Comparison of ENCODE assay signal across 8 cellular contexts in genomic region chr17:17496189-17497064, GRCh38. TPM values are rescaled to one million over a fixed set of nuclear protein-coding genes. Genes with fewer than 3 reads are reported as not detected.
DNase-seq lines count a peak whose midpoint lies in the region; ATAC-seq and TF ChIP-seq lines count a peak whose summit lies in the region.

Gene RASD1 (minus strand): TSS chr17:17496395. CDS start chr17:17496181, 214 bp downstream.

- H3K27ac Mint-ChIP-seq in activated naive CD4-positive, alpha-beta T cell treated with anti-CD3 and anti-CD28 coated beads, Interleukin-2, amount 50 U/mL, for 72 hours = no peak within 1 kb of the TSS

- intact Hi-C loops in head of caudate nucleus (cut with DNase I) = loop anchor here (5.0 kb wide), 1 partner anchor 71 kb away; no protein-coding TSS in a partner anchor
- intact Hi-C loops in ovary (cut with DNase I) = loop anchor here (2.0 to 10.0 kb wide), 6 partner anchors 71 to 148 kb away; partner anchors contain the start of gene PEMT (in 2 of the 4)

- WGBS in ovary, 3 donors = 0 to 1% (median 1%) methylated on average over 76 to 93 of the region's 93 CpGs

- TF ChIP-seq CTCF in ovary (IDR thresholded peaks at IDR 0.05) (peak; percentile 93 to 97 (median 95)), thoracic aorta (IDR thresholded peaks at IDR 0.05) (peak; percentile 97)

- H3K9me3 ChIP-seq in KOPT-K1 (ENCODE audit: insufficient read depth, low read length, poor library complexity, severe bottlenecking) (no peaks in the 10 kb centered on the region), ovary (no peaks in the 10 kb centered on the region), thoracic aorta (no peaks in the 10 kb centered on the region)

- peak; percentile 68 for ATAC-seq in GM21528 (IDR thresholded peaks at IDR 0.05; ENCODE audit: low FRiP score, unreplicated experiment)
- peak; percentile 87 to 90 for ATAC-seq in activated naive CD4-positive, alpha-beta T cell treated with anti-CD3 and anti-CD28 coated beads, Interleukin-2, amount 50 U/mL, for 72 hours
- peak; percentile 85 for ATAC-seq in thoracic aorta (ENCODE audit: insufficient number of reproducible peaks, low FRiP score, low read depth)

- no peaks in the 10 kb centered on the region for H3K9me3 Mint-ChIP-seq in activated naive CD4-positive, alpha-beta T cell treated with anti-CD3 and anti-CD28 coated beads, Interleukin-2, amount 50 U/mL, for 72 hours

- peaks cover 28% of the 10 kb centered on the region for H3K36me3 ChIP-seq in KOPT-K1 (ENCODE audit: insufficient read depth, low read length)
- H3K36me3 ChIP-seq in ovary = no peaks in the 10 kb centered on the region
- peaks cover 5% of the 10 kb centered on the region for H3K36me3 ChIP-seq in thoracic aorta

- H3K4me3 ChIP-seq in ovary (peak within 1 kb of the TSS; percentile 58), thoracic aorta (peak within 1 kb of the TSS; percentile 96)

- H3K36me3 Mint-ChIP-seq in activated naive CD4-positive, alpha-beta T cell treated with anti-CD3 and anti-CD28 coated beads, Interleukin-2, amount 50 U/mL, for 72 hours = peaks cover 6 to 11% of the 10 kb centered on the region in 2 donors

- H3K4me1 ChIP-seq in ovary (ENCODE audit: insufficient read depth) = peaks cover 4% of the 10 kb centered on the region
- peaks cover 8 to 24% of the 10 kb centered on the region in 2 donors for H3K4me1 ChIP-seq in thoracic aorta (ENCODE audit: control insufficient read depth in 1 of 2, low read depth in 2 of 2)

- peak; percentile 94 for TF ChIP-seq POLR2A in ovary (IDR thresholded peaks at IDR 0.05)

- no peaks in the 10 kb centered on the region for H3K27me3 ChIP-seq in ovary
- H3K27me3 ChIP-seq in thoracic aorta (replicated peaks; ENCODE audit: insufficient read depth) = no peaks in the 10 kb centered on the region

- DNase-seq in COLO829 (ENCODE audit: low spot score) = peak; percentile 38
- peak; percentile 82 for DNase-seq in SK-N-DZ (ENCODE audit: low spot score)
- DNase-seq in activated naive CD4-positive, alpha-beta T cell treated with anti-CD3 and anti-CD28 coated beads, Interleukin-2, amount 50 U/mL, for 72 hours (ENCODE audit: low spot score in 2 of 2) = peak; percentile 84 to 88
- peak; percentile 83 to 98 (median 95) for DNase-seq in head of caudate nucleus
- DNase-seq in ovary = peak; percentile 88 to 96 (median 91)
- peak; percentile 61 for DNase-seq in thoracic aorta (ENCODE audit: low spot score)

- H3K27ac ChIP-seq in KOPT-K1 (ENCODE audit: low read depth, low read length, poor library complexity, severe bottlenecking) (peak within 1 kb of the TSS; percentile 23), ovary (peak within 1 kb of the TSS in 1 of 2 donors; percentile 45), thoracic aorta (peak within 1 kb of the TSS; percentile 70 to 82)

- no peak for TF ChIP-seq EP300 in ovary (IDR thresholded peaks at IDR 0.05)

RNA-seq across cellular contexts. Expression of gene RASD1, which starts in this region (rescaled TPM):
- polyA plus RNA-seq in SK-N-DZ (2014; cell fraction: cytosol; rRNA removed) = 0.24 and 0.74 TPM in 2 replicates
- 0.58 and 2.5 TPM in 2 replicates for polyA plus RNA-seq in SK-N-DZ (2014; cell fraction: nucleus; rRNA removed)
- 1 to 10 TPM in 1 of 2 donors, under 1 TPM in 1; 0.71 to 1.2 TPM for total RNA-seq in activated naive CD4-positive, alpha-beta T cell treated with anti-CD3 and anti-CD28 coated beads, Interleukin-2, amount 50 U/mL, for 72 hours
- total RNA-seq in ovary (10 to 100 TPM in 6 of 7 donors, 1 to 10 TPM in 1; 2.6 to 55.9 (median 27.3) TPM), thoracic aorta (10 to 100 TPM; 23.0 to 28.9 TPM)
- polyA plus RNA-seq in ovary = 10 to 100 TPM in 1 of 2 donors, 1 to 10 TPM in 1; 1.9 to 27.7 TPM

Comparison
In these comparisons a context has a peak if more than half of its experiments do, and no peak if none do; other contexts are left out.
1. DNase-seq: peak in every context shown above with its lines; median percentile 95 in head of caudate nucleus; 91 in ovary; 86 in activated naive CD4-positive, alpha-beta T cell treated with anti-CD3 and anti-CD28 coated beads, Interleukin-2, amount 50 U/mL, for 72 hours; 82 in SK-N-DZ; 61 in thoracic aorta; 38 in COLO829.